ENCODE assay signal across 8 cellular contexts in the genomic region with DNA sequence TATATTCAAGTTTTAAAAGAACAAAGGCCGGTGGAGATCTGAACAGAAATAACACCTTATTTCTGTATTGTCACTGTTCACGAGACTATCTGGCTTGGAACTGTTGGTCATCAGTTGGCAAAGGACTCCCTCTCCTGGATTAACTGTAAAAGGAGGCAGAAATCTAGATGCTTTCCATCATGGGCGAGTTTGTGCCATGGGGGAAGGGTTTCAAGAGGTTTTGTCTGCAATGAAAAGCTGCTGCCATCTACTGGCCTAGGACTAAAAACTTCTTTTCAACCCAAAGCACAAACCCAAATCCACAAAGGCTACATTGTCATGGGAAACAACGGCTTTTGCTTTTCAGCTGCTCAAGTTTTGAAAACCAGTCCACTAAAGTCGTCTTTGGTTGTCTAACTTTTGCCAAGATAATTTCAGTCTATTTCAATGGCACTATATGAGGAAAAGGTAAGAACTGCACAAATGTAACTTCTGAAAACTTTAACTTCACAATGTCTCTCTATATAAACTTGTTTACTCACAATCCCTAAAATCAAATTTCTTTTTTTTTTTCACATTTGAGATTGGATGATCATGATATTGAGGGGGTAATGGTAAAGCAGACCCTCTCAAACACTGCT.
DNase-seq lines count a peak whose midpoint lies in the region; ATAC-seq and TF ChIP-seq lines count a peak whose summit lies in the region.

No MANE protein-coding gene starts in this region.

- H3K27me3 ChIP-seq in colonic mucosa = no peaks in the 10 kb centered on the region

- H3K9ac ChIP-seq in colonic mucosa (ENCODE audit: low read depth in 2 of 2, low read length in 2 of 2) = no peak overlapping the region

- H3K27ac ChIP-seq in VCaP = no peak overlapping the region
- no peak overlapping the region for H3K27ac ChIP-seq in colonic mucosa

- TF ChIP-seq CTCF in VCaP (conservative IDR thresholded peaks at IDR 0.05) (peak; percentile 96), colonic mucosa (IDR thresholded peaks at IDR 0.05) (peak; percentile 58)

- DNase-seq in DMS153 treated with DMSO at 0.1 percent for 48 hours (lab: John Stamatoyannopoulos, UW; ENCODE audit: unreplicated experiment) (peak; percentile 99), NCI-H226 (peak; percentile 92), colonic mucosa (peak; percentile 81), left colon (peak; percentile 47 to 75)
- DNase-seq in stimulated activated CD4-positive, alpha-beta T cell treated with anti-CD3 and anti-CD28 coated beads, Interleukin-4, amount 100 ng/mL, for 48 hours (ENCODE audit: low read depth in 2 of 2) = peak; percentile 12 to 33

- H3K9me3 ChIP-seq in colonic mucosa = no peaks in the 10 kb centered on the region

- no peak overlapping the region for H3K4me3 ChIP-seq in colonic mucosa

- no peaks in the 10 kb centered on the region for H3K36me3 ChIP-seq in colonic mucosa

- H3K4me1 ChIP-seq in colonic mucosa = no peaks in the 10 kb centered on the region

- peak; percentile 57 for ATAC-seq in HG02884 (IDR thresholded peaks at IDR 0.05; ENCODE audit: unreplicated experiment)
- ATAC-seq in left colon = peak; percentile 97
- ATAC-seq in HG02970 (IDR thresholded peaks at IDR 0.05; ENCODE audit: low FRiP score, unreplicated experiment) = no peak

- intact Hi-C loops in colonic mucosa (cut with DNase I) (loop anchor here (2.0 to 10.0 kb wide), 2 partner anchors 163 to 291 kb away; no protein-coding TSS in a partner anchor), left colon (cut with DNase I, micrococcal nuclease) (loop anchor here (5.0 to 10.0 kb wide), 3 partner anchors 293 to 773 kb away; no protein-coding TSS in a partner anchor)

Comparison
In these comparisons a context has a peak if more than half of its experiments do, and no peak if none do; other contexts are left out.
1. DNase-seq: peak in every context shown above with its lines; median percentile 99 in DMS153 treated with DMSO at 0.1 percent for 48 hours; 92 in NCI-H226; 81 in colonic mucosa; 61 in left colon; 22 in stimulated activated CD4-positive, alpha-beta T cell treated with anti-CD3 and anti-CD28 coated beads, Interleukin-4, amount 100 ng/mL, for 48 hours.